6 cellular contexts compared by ENCODE assay signal in the genomic region with DNA sequence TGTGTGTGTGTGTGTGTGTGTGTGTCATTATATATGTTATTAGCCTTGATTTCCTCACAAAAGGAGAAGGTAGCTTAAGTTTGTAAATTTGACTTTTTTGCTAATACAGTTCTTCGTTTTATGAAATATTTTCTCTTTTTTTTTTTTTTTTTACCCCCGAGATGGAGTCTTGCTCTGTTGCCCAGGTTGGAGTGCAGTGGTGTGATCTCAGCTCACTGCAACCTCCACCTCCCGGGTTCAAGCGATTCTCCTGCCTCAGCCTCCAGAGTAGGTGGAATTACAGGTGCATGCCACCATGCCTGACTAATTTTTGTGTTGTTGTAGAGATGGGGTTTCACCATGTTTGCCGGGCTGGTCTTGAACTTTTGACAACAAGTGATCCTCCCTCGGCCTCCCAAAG. TPM values are rescaled to one million over a fixed set of nuclear protein-coding genes. Genes with fewer than 3 reads are reported as not detected.
"Had no signal": no experiment of that assay in that cellular context is flagged by ENCODE, and none has a peak within 500 bp of the region (broad histone marks: within the 10 kb centered on the region; RNA-seq: fewer than 3 reads in every experiment).

No MANE protein-coding gene starts in this region.

RNA-seq across cellular contexts. Expression of a gene that starts 42.7 kb away (rescaled TPM):
- total RNA-seq: HT1080, LHCN-M2, NCI-H460, SK-MEL-5 had no signal
- polyA plus RNA-seq: IgD-negative memory B cell, SK-N-SH had no signal
